ENCODE assay signal across 1 cellular context in the genomic region with DNA sequence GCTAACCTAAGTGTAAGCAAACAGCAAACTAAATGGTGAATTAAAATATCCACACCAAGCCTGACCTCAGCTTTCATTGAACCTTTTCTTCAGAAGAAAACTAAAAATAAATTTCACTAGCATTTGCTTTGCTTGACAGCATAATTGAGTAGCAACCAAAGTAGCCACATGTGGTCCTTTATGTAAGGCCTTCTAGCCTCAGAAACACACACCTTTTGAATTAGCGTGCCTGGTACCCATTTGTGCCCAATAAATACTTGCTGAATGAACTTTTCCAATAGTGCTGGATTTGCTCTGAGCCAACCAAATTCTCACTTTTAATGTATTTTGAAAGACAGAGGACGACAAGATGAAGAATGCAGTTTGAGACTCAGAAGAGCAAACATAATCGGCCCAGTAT.
TF ChIP-seq lines count a peak whose summit lies in the region.

No MANE protein-coding gene starts in this region.

TF ChIP-seq in WTC11, 78 proteins besides CTCF, POLR2A, EP300 and RAD21 (continued from another document):
- TF ChIP-seq, protein P1, sequence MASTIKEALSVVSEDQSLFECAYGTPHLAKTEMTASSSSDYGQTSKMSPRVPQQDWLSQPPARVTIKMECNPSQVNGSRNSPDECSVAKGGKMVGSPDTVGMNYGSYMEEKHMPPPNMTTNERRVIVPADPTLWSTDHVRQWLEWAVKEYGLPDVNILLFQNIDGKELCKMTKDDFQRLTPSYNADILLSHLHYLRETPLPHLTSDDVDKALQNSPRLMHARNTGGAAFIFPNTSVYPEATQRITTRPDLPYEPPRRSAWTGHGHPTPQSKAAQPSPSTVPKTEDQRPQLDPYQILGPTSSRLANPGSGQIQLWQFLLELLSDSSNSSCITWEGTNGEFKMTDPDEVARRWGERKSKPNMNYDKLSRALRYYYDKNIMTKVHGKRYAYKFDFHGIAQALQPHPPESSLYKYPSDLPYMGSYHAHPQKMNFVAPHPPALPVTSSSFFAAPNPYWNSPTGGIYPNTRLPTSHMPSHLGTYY (CRISPR knock-in tag; IDR thresholded peaks at IDR 0.05): no peak
- TF ChIP-seq, protein P2, sequence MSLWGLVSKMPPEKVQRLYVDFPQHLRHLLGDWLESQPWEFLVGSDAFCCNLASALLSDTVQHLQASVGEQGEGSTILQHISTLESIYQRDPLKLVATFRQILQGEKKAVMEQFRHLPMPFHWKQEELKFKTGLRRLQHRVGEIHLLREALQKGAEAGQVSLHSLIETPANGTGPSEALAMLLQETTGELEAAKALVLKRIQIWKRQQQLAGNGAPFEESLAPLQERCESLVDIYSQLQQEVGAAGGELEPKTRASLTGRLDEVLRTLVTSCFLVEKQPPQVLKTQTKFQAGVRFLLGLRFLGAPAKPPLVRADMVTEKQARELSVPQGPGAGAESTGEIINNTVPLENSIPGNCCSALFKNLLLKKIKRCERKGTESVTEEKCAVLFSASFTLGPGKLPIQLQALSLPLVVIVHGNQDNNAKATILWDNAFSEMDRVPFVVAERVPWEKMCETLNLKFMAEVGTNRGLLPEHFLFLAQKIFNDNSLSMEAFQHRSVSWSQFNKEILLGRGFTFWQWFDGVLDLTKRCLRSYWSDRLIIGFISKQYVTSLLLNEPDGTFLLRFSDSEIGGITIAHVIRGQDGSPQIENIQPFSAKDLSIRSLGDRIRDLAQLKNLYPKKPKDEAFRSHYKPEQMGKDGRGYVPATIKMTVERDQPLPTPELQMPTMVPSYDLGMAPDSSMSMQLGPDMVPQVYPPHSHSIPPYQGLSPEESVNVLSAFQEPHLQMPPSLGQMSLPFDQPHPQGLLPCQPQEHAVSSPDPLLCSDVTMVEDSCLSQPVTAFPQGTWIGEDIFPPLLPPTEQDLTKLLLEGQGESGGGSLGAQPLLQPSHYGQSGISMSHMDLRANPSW (CRISPR knock-in tag; conservative IDR thresholded peaks at IDR 0.05; ENCODE audit: low read depth): no peak
- no peak for TF ChIP-seq ZNF263 (CRISPR knock-in tag; IDR thresholded peaks at IDR 0.05; ENCODE audit: low read depth)
TF ChIP-seq in WTC11: peak in this region for 0.
